ENCODE assay signal across 31 cellular contexts in genomic region chr11:89508544-89508943, GRCh38. TPM values are rescaled to one million over a fixed set of nuclear protein-coding genes. Genes with fewer than 3 reads are reported as not detected.
"Had no signal": no experiment of that assay in that cellular context is flagged by ENCODE, and none has a peak within 500 bp of the region (broad histone marks: within the 10 kb centered on the region; RNA-seq: fewer than 3 reads in every experiment).

No MANE protein-coding gene starts in this region.

- H3K27me3 ChIP-seq: adrenal gland, cardiac muscle cell had no signal

- H3K27ac ChIP-seq: adrenal gland, cardiac muscle cell, VCaP had no signal

- H3K9me3 ChIP-seq: adrenal gland had no signal

- H3K4me1 ChIP-seq: adrenal gland had no signal

- ATAC-seq: activated CD8-positive, alpha-beta T cell treated with anti-CD3 and anti-CD28 coated beads for 36 hours; activated naive CD4-positive, alpha-beta T cell treated with anti-CD3 and anti-CD28 coated beads, Interleukin-2, amount 50 U/mL, for 72 hours; T-cell had no signal

- H3K4me3 ChIP-seq: adrenal gland, cardiac muscle cell had no signal

- DNase-seq: activated B cell treated with CpG ODN at 0.5 μM for 24 hours; activated CD4-positive, alpha-beta memory T cell treated with anti-CD3 and anti-CD28 coated beads for 36 hours; activated CD4-positive, alpha-beta T cell treated with anti-CD3 and anti-CD28 coated beads for 4 hours; activated CD4-positive, alpha-beta T cell treated with anti-CD3 and anti-CD28 coated beads, Interleukin-2, amount 10 ng/mL, durations not matched to agents 24 days and 14 days; activated CD4-positive, alpha-beta T cell treated with anti-CD3 and anti-CD28 coated beads, Interleukin-2, amount 50 U/mL, for 1 hour; activated CD4-positive, alpha-beta T cell treated with anti-CD3 and anti-CD28 coated beads, Interleukin-2, amount 50 U/mL, for 4 hours; activated CD4-positive, CD25-positive, alpha-beta regulatory T cell treated with anti-CD3 and anti-CD28 coated beads, Interleukin-2, amount 50 U/mL, for 72 hours; activated CD8-positive, alpha-beta memory T cell treated with anti-CD3 and anti-CD28 coated beads, Interleukin-2, amount 50 U/mL, for 4 hours; activated CD8-positive, alpha-beta T cell treated with anti-CD3 and anti-CD28 coated beads for 36 hours; activated effector memory CD4-positive, alpha-beta T cell treated with Interleukin-2 at 50 U/mL for 16 hours; activated gamma-delta T cell; activated naive CD4-positive, alpha-beta T cell; activated naive CD4-positive, alpha-beta T cell treated with anti-CD3 and anti-CD28 coated beads for 36 hours; activated naive CD4-positive, alpha-beta T cell treated with anti-CD3 and anti-CD28 coated beads, Interleukin-2, amount 50 U/mL, for 16 hours; activated naive CD8-positive, alpha-beta T cell treated with anti-CD3 and anti-CD28 coated beads for 36 hours; activated T-cell treated with anti-CD3 and anti-CD28 coated beads, Interleukin-2, amount 50 U/mL, for 24 hours; activated T-cell treated with anti-CD3 and anti-CD28 coated beads, Interleukin-2, amount 50 U/mL, for 48 hours; adrenal gland; amniotic stem cell; anterior cingulate cortex; caudate nucleus; cerebellar nuclear complex; T-cell; T-helper 2 cell; T-helper 9 cell had no signal

- H3K36me3 ChIP-seq: adrenal gland, cardiac muscle cell had no signal

RNA-seq across cellular contexts. Expression of gene NOX4, which starts 17.4 kb away (rescaled TPM):
- total RNA-seq: activated B cell treated with CpG ODN at 0.5 μM for 24 hours; activated CD4-positive, alpha-beta memory T cell treated with anti-CD3 and anti-CD28 coated beads for 36 hours; activated CD4-positive, alpha-beta T cell treated with anti-CD3 and anti-CD28 coated beads, Interleukin-2, amount 10 ng/mL, durations not matched to agents 24 days and 14 days; activated CD8-positive, alpha-beta memory T cell treated with anti-CD3 and anti-CD28 coated beads for 36 hours; activated CD8-positive, alpha-beta T cell treated with anti-CD3 and anti-CD28 coated beads for 36 hours; activated naive CD4-positive, alpha-beta T cell treated with anti-CD3 and anti-CD28 coated beads for 36 hours; activated naive CD4-positive, alpha-beta T cell treated with anti-CD3 and anti-CD28 coated beads, Interleukin-2, amount 50 U/mL, for 72 hours; activated naive CD8-positive, alpha-beta T cell treated with anti-CD3 and anti-CD28 coated beads for 36 hours; activated T-helper 2 cell treated with anti-CD3 and anti-CD28 coated beads, Interferon-gamma antibody, Interleukin-2, Interleukin-4, amounts not matched to agents 10 μg/mL and 5 μg/mL and 100 μg/mL, durations not matched to agents 14 hours and 24 hours and 36 hours; bronchial epithelial cell; T-cell had no signal
